23 cellular contexts compared by ENCODE assay signal in genomic region chr3:55617385-55617784, GRCh38.
"Had no signal": no experiment of that assay in that cellular context is flagged by ENCODE, and none has a peak within 500 bp of the region (broad histone marks: within the 10 kb centered on the region; RNA-seq: fewer than 3 reads in every experiment).

No MANE protein-coding gene starts in this region.

- H3K9me3 Mint-ChIP-seq: activated CD4-positive, alpha-beta memory T cell treated with anti-CD3 and anti-CD28 coated beads, Interleukin-2, amount 10 ng/mL, durations not matched to agents 7 days and 5 days; activated CD4-positive, alpha-beta T cell treated with anti-CD3 and anti-CD28 coated beads, Interleukin-2, amount 10 ng/mL, durations not matched to agents 24 days and 14 days; activated naive CD8-positive, alpha-beta T cell treated with anti-CD3 and anti-CD28 coated beads, Interleukin-2, amount 10 ng/mL, durations not matched to agents 7 days and 5 days; activated T-cell treated with anti-CD3 and anti-CD28 coated beads, Interleukin-2, amount 50 U/mL, for 72 hours; natural killer cell; T-helper 1 cell treated with Interleukin-12 subunit alpha and Interleukin-12 subunit beta and Interleukin-4 antibody, amounts not matched to agents 30 μg/mL and 1 μg/mL, for 36 hours had no signal

- H3K27ac ChIP-seq: heart left ventricle, lower lobe of right lung, neutrophil, ovary, prostate gland, spleen, upper lobe of right lung had no signal

- H3K4me1 ChIP-seq: lower lobe of right lung, prostate gland, upper lobe of right lung had no signal

- H3K27me3 ChIP-seq: ovary, spleen, upper lobe of right lung had no signal

- H3K36me3 ChIP-seq: heart left ventricle, lower lobe of right lung, neutrophil, ovary, prostate gland, spleen, upper lobe of right lung had no signal

- FAIRE-seq: bronchial epithelial cell, endometrium, kidney had no signal

- H3K4me3 ChIP-seq: heart left ventricle, lower lobe of right lung, ovary, prostate gland, spleen, upper lobe of right lung had no signal

- H3K9me3 ChIP-seq: heart left ventricle, lower lobe of right lung, neutrophil, ovary, prostate gland, spleen, upper lobe of right lung had no signal

- H3K27me3 Mint-ChIP-seq: activated CD4-positive, alpha-beta memory T cell treated with anti-CD3 and anti-CD28 coated beads, Interleukin-2, amount 10 ng/mL, durations not matched to agents 7 days and 5 days had no signal

- H3K36me3 Mint-ChIP-seq: activated naive CD8-positive, alpha-beta T cell treated with anti-CD3 and anti-CD28 coated beads, Interleukin-2, amount 10 ng/mL, durations not matched to agents 7 days and 5 days; natural killer cell had no signal

- DNase-seq: activated CD4-positive, alpha-beta memory T cell treated with anti-CD3 and anti-CD28 coated beads, Interleukin-2, amount 10 ng/mL, durations not matched to agents 7 days and 5 days; activated CD4-positive, alpha-beta T cell treated with anti-CD3 and anti-CD28 coated beads, Interleukin-2, amount 10 ng/mL, durations not matched to agents 24 days and 14 days; activated effector memory CD4-positive, alpha-beta T cell treated with Interleukin-2 at 50 U/mL for 16 hours; activated naive CD4-positive, alpha-beta T cell treated with anti-CD3 and anti-CD28 coated beads for 36 hours; activated naive CD8-positive, alpha-beta T cell treated with anti-CD3 and anti-CD28 coated beads, Interleukin-2, amount 10 ng/mL, durations not matched to agents 7 days and 5 days; activated T-cell treated with anti-CD3 and anti-CD28 coated beads, Interleukin-2, amount 50 U/mL, for 72 hours; amniotic stem cell; effector CD4-positive, alpha-beta T cell; heart left ventricle; kidney; lower lobe of right lung; natural killer cell; ovary; spleen; stimulated activated CD4-positive, alpha-beta T cell treated with anti-CD3 and anti-CD28 coated beads, Interleukin-4, amount 100 ng/mL, for 1 hour; stimulated activated naive CD4-positive, alpha-beta T cell; upper lobe of right lung had no signal

- H3K4me3 Mint-ChIP-seq: activated CD4-positive, alpha-beta memory T cell treated with anti-CD3 and anti-CD28 coated beads, Interleukin-2, amount 10 ng/mL, durations not matched to agents 7 days and 5 days; activated CD4-positive, alpha-beta T cell treated with anti-CD3 and anti-CD28 coated beads, Interleukin-2, amount 10 ng/mL, durations not matched to agents 24 days and 14 days; activated naive CD4-positive, alpha-beta T cell treated with anti-CD3 and anti-CD28 coated beads for 36 hours; activated naive CD8-positive, alpha-beta T cell treated with anti-CD3 and anti-CD28 coated beads, Interleukin-2, amount 10 ng/mL, durations not matched to agents 7 days and 5 days; activated T-cell treated with anti-CD3 and anti-CD28 coated beads, Interleukin-2, amount 50 U/mL, for 72 hours; natural killer cell; T-helper 1 cell treated with Interleukin-12 subunit alpha and Interleukin-12 subunit beta and Interleukin-4 antibody, amounts not matched to agents 30 μg/mL and 1 μg/mL, for 36 hours had no signal

- H3K27ac Mint-ChIP-seq: activated CD4-positive, alpha-beta memory T cell treated with anti-CD3 and anti-CD28 coated beads, Interleukin-2, amount 10 ng/mL, durations not matched to agents 7 days and 5 days; activated CD4-positive, alpha-beta T cell treated with anti-CD3 and anti-CD28 coated beads, Interleukin-2, amount 10 ng/mL, durations not matched to agents 24 days and 14 days; activated naive CD4-positive, alpha-beta T cell treated with anti-CD3 and anti-CD28 coated beads for 36 hours; activated naive CD8-positive, alpha-beta T cell treated with anti-CD3 and anti-CD28 coated beads, Interleukin-2, amount 10 ng/mL, durations not matched to agents 7 days and 5 days; activated T-cell treated with anti-CD3 and anti-CD28 coated beads, Interleukin-2, amount 50 U/mL, for 72 hours; natural killer cell; T-helper 1 cell treated with Interleukin-12 subunit alpha and Interleukin-12 subunit beta and Interleukin-4 antibody, amounts not matched to agents 30 μg/mL and 1 μg/mL, for 36 hours had no signal

- ATAC-seq: activated T-cell treated with anti-CD3 and anti-CD28 coated beads, Interleukin-2, amount 50 U/mL, for 72 hours; heart left ventricle; left lobe of liver; lower lobe of right lung; natural killer cell; upper lobe of right lung had no signal

- H3K4me1 Mint-ChIP-seq: activated CD4-positive, alpha-beta memory T cell treated with anti-CD3 and anti-CD28 coated beads, Interleukin-2, amount 10 ng/mL, durations not matched to agents 7 days and 5 days; activated CD4-positive, alpha-beta T cell treated with anti-CD3 and anti-CD28 coated beads, Interleukin-2, amount 10 ng/mL, durations not matched to agents 24 days and 14 days; activated naive CD8-positive, alpha-beta T cell treated with anti-CD3 and anti-CD28 coated beads, Interleukin-2, amount 10 ng/mL, durations not matched to agents 7 days and 5 days had no signal
